In the genomic region with DNA sequence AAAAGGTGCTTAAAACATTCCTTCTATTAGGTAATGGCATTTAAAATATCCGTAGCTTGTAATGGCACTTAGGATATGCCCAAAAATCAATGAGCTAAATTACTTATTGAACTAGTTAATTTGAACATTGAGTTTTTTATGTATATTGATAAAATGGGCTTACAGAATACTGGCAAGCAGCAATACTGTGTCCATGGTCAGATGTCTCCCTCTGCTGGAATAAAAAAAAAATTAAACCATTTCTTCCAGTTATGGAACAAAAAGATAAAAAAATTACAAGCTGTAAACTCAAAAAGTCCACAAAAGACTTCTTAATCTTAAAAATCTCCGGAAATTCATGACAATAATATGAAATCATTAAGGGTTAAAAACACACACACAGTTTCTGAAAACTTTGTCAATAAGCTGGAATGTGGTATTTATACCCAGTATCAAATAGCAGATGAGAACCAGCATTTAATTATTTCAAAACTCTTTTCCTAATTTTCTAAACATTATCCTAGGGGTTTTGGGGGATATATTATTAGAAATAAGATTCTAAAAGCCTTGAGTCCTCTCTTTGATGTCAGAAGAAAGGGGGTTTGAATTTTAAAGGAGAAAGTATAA, we compare ENCODE assay signal across 8 cellular contexts. TPM values are rescaled to one million over a fixed set of nuclear protein-coding genes. Genes with fewer than 3 reads are reported as not detected.
DNase-seq lines count a peak whose midpoint lies in the region; ATAC-seq and TF ChIP-seq lines count a peak whose summit lies in the region.

No MANE protein-coding gene starts in this region.

- no peaks in the 10 kb centered on the region for H3K4me1 Mint-ChIP-seq in nephron progenitor cell
- H3K4me1 Mint-ChIP-seq in activated CD4-positive, alpha-beta T cell treated with anti-CD3 and anti-CD28 coated beads, Interleukin-2, amount 10 ng/mL, durations not matched to agents 24 days and 14 days = no peaks in the 10 kb centered on the region
- no peaks in the 10 kb centered on the region for H3K4me1 Mint-ChIP-seq in activated naive CD8-positive, alpha-beta T cell treated with anti-CD3 and anti-CD28 coated beads for 36 hours

- DNase-seq in EH (ENCODE audit: low read depth) = peak; percentile 23
- DNase-seq in LHCN-M2 (ENCODE audit: low read depth) = peak; percentile 13
- DNase-seq in astrocyte of the hippocampus (ENCODE audit: low read depth, low spot score) = peak; percentile 25
- DNase-seq in nephron progenitor cell = no peak
- DNase-seq in activated CD4-positive, alpha-beta T cell treated with anti-CD3 and anti-CD28 coated beads, Interleukin-2, amount 10 ng/mL, durations not matched to agents 24 days and 14 days = no peak
- no peak for DNase-seq in activated naive CD8-positive, alpha-beta T cell treated with anti-CD3 and anti-CD28 coated beads for 36 hours

- intact Hi-C loops in activated CD4-positive, alpha-beta T cell treated with anti-CD3 and anti-CD28 coated beads, Interleukin-2, amount 10 ng/mL, durations not matched to agents 24 days and 14 days (cut with micrococcal nuclease) = no loop called here

- H3K9me3 Mint-ChIP-seq in nephron progenitor cell = peaks cover 14% of the 10 kb centered on the region
- peaks cover 5% of the 10 kb centered on the region for H3K9me3 Mint-ChIP-seq in activated CD4-positive, alpha-beta T cell treated with anti-CD3 and anti-CD28 coated beads, Interleukin-2, amount 10 ng/mL, durations not matched to agents 24 days and 14 days
- peaks cover 6% of the 10 kb centered on the region for H3K9me3 Mint-ChIP-seq in activated naive CD8-positive, alpha-beta T cell treated with anti-CD3 and anti-CD28 coated beads for 36 hours

- H3K4me3 Mint-ChIP-seq in nephron progenitor cell = no peak overlapping the region
- no peak overlapping the region for H3K4me3 Mint-ChIP-seq in activated CD4-positive, alpha-beta T cell treated with anti-CD3 and anti-CD28 coated beads, Interleukin-2, amount 10 ng/mL, durations not matched to agents 24 days and 14 days
- H3K4me3 Mint-ChIP-seq in activated naive CD8-positive, alpha-beta T cell treated with anti-CD3 and anti-CD28 coated beads for 36 hours = no peak overlapping the region

- no peak overlapping the region for H3K27ac Mint-ChIP-seq in nephron progenitor cell
- H3K27ac Mint-ChIP-seq in activated CD4-positive, alpha-beta T cell treated with anti-CD3 and anti-CD28 coated beads, Interleukin-2, amount 10 ng/mL, durations not matched to agents 24 days and 14 days = no peak overlapping the region
- H3K27ac Mint-ChIP-seq in activated naive CD8-positive, alpha-beta T cell treated with anti-CD3 and anti-CD28 coated beads for 36 hours = no peak overlapping the region

- no peak for ATAC-seq in GM21717 (IDR thresholded peaks at IDR 0.05; ENCODE audit: unreplicated experiment)
- no peak for ATAC-seq in GM19023 (IDR thresholded peaks at IDR 0.05; ENCODE audit: unreplicated experiment)

- TF ChIP-seq CTCF in nephron progenitor cell (IDR thresholded peaks at IDR 0.05) = peak; percentile 50

- no peaks in the 10 kb centered on the region for H3K27me3 Mint-ChIP-seq in nephron progenitor cell (ENCODE audit: low read depth, poor library complexity)
- peaks cover 18% of the 10 kb centered on the region for H3K27me3 Mint-ChIP-seq in activated CD4-positive, alpha-beta T cell treated with anti-CD3 and anti-CD28 coated beads, Interleukin-2, amount 10 ng/mL, durations not matched to agents 24 days and 14 days
- H3K27me3 Mint-ChIP-seq in activated naive CD8-positive, alpha-beta T cell treated with anti-CD3 and anti-CD28 coated beads for 36 hours = peaks cover 16% of the 10 kb centered on the region

- peaks cover 5% of the 10 kb centered on the region for H3K36me3 Mint-ChIP-seq in nephron progenitor cell (ENCODE audit: low read depth)
- H3K36me3 Mint-ChIP-seq in activated CD4-positive, alpha-beta T cell treated with anti-CD3 and anti-CD28 coated beads, Interleukin-2, amount 10 ng/mL, durations not matched to agents 24 days and 14 days (ENCODE audit: low read depth) = no peaks in the 10 kb centered on the region
- H3K36me3 Mint-ChIP-seq in activated naive CD8-positive, alpha-beta T cell treated with anti-CD3 and anti-CD28 coated beads for 36 hours = peaks cover 10% of the 10 kb centered on the region

RNA-seq across cellular contexts. Expression of a gene that starts 21.5 kb away (rescaled TPM):
- total RNA-seq in LHCN-M2 (2014; rRNA removed) = 94.3 and 99.2 TPM in 2 replicates
- polyA plus RNA-seq in LHCN-M2 (2012) = 104 TPM
- total RNA-seq in activated CD4-positive, alpha-beta T cell treated with anti-CD3 and anti-CD28 coated beads, Interleukin-2, amount 10 ng/mL, durations not matched to agents 24 days and 14 days = 174 and 178 TPM in 2 replicates
- 100 to 1,000 TPM; 135 to 145 TPM for total RNA-seq in activated naive CD8-positive, alpha-beta T cell treated with anti-CD3 and anti-CD28 coated beads for 36 hours

Comparison
In these comparisons a context has a peak if more than half of its experiments do, and no peak if none do; other contexts are left out.
1. DNase-seq: peak in EH (single experiment), LHCN-M2 (single experiment) and astrocyte of the hippocampus (single experiment); none in nephron progenitor cell (single experiment), activated CD4-positive, alpha-beta T cell treated with anti-CD3 and anti-CD28 coated beads, Interleukin-2, amount 10 ng/mL, durations not matched to agents 24 days and 14 days (single experiment) and activated naive CD8-positive, alpha-beta T cell treated with anti-CD3 and anti-CD28 coated beads for 36 hours (single experiment).